ENCODE assay signal across 1 cellular context in the genomic region with DNA sequence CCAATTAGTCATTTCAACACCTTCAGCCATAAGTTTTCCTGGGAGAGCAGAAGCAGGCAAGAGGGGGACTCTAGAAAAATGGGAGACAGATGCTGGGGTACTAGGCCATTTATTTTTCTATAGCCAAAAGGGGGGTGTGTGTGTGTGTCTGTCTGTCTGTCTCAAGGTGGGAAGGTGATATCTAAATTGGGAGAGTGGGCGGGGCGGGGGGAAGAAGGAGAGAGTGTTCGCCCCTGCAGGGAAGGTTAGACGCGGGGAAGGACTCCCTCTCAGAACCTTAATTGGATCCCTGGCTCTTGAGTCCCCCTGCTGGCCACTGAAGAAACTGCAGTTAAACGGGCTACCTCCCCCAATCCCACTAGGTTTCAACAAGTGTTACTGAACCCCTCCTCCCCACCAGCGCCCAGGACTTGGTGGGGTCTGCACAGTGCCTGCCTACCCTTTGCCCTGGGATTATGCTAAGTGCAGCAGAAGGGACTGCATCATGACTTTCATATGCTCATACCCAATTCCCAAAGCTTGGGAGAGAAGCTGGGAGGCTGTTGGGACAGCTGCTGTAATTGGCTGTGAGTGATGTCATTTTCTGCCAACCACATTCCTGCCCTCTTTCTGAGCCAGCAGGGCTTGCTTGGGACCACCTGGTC.
A peak's percentile ranks its signal among the peaks of the same experiment; 100 is the strongest.
TF ChIP-seq lines count a peak whose summit lies in the region.

No MANE protein-coding gene starts in this region.

TF ChIP-seq in HepG2, 621 proteins besides CTCF, POLR2A, EP300 and RAD21 (continued from another document and continues in another):
- TF ChIP-seq, protein P1, sequence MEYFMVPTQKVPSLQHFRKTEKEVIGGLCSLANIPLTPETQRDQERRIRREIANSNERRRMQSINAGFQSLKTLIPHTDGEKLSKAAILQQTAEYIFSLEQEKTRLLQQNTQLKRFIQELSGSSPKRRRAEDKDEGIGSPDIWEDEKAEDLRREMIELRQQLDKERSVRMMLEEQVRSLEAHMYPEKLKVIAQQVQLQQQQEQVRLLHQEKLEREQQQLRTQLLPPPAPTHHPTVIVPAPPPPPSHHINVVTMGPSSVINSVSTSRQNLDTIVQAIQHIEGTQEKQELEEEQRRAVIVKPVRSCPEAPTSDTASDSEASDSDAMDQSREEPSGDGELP (IDR thresholded peaks at IDR 0.05; ENCODE audit: borderline replicate concordance, low read depth), result no peak
- peak; percentile 53; the same call in 1 of the 2 replicates for TF ChIP-seq ATF7-NPFF (CRISPR knock-in tag; IDR thresholded peaks at IDR 0.05; ENCODE audit: low read depth)
- TF ChIP-seq, protein P2, sequence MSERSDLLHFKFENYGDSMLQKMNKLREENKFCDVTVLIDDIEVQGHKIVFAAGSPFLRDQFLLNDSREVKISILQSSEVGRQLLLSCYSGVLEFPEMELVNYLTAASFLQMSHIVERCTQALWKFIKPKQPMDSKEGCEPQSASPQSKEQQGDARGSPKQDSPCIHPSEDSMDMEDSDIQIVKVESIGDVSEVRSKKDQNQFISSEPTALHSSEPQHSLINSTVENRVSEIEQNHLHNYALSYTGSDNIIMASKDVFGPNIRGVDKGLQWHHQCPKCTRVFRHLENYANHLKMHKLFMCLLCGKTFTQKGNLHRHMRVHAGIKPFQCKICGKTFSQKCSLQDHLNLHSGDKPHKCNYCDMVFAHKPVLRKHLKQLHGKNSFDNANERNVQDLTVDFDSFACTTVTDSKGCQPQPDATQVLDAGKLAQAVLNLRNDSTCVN (CRISPR knock-in tag; IDR thresholded peaks at IDR 0.05; ENCODE audit: borderline replicate concordance), result no peak
- TF ChIP-seq, protein P3, sequence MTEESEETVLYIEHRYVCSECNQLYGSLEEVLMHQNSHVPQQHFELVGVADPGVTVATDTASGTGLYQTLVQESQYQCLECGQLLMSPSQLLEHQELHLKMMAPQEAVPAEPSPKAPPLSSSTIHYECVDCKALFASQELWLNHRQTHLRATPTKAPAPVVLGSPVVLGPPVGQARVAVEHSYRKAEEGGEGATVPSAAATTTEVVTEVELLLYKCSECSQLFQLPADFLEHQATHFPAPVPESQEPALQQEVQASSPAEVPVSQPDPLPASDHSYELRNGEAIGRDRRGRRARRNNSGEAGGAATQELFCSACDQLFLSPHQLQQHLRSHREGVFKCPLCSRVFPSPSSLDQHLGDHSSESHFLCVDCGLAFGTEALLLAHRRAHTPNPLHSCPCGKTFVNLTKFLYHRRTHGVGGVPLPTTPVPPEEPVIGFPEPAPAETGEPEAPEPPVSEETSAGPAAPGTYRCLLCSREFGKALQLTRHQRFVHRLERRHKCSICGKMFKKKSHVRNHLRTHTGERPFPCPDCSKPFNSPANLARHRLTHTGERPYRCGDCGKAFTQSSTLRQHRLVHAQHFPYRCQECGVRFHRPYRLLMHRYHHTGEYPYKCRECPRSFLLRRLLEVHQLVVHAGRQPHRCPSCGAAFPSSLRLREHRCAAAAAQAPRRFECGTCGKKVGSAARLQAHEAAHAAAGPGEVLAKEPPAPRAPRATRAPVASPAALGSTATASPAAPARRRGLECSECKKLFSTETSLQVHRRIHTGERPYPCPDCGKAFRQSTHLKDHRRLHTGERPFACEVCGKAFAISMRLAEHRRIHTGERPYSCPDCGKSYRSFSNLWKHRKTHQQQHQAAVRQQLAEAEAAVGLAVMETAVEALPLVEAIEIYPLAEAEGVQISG (CRISPR knock-in tag; IDR thresholded peaks at IDR 0.05), result 0 out of 2 replicates have a peak, but pooled peaks have one; percentile 23
- TF ChIP-seq SNAPC4 (CRISPR knock-in tag; IDR thresholded peaks at IDR 0.05), result no peak
- TF ChIP-seq ZNF460 (CRISPR knock-in tag; IDR thresholded peaks at IDR 0.05; ENCODE audit: borderline replicate concordance), result no peak
- TF ChIP-seq THAP11 (CRISPR knock-in tag; IDR thresholded peaks at IDR 0.05), result no peak
- 0 out of 2 replicates have a peak, but pooled peaks have one; percentile 38 for TF ChIP-seq ZNF263 (CRISPR knock-in tag; IDR thresholded peaks at IDR 0.05)
- TF ChIP-seq NONO (IDR thresholded peaks at IDR 0.05), result no peak
- no peak for TF ChIP-seq NONO (CRISPR knock-in tag; conservative IDR thresholded peaks at IDR 0.05)
- TF ChIP-seq MED13 (CRISPR knock-in tag; IDR thresholded peaks at IDR 0.05), result no peak
- no peak for TF ChIP-seq CREM (IDR thresholded peaks at IDR 0.05)
- TF ChIP-seq CREM (CRISPR knock-in tag; IDR thresholded peaks at IDR 0.05), result no peak
- TF ChIP-seq ZNF496 (CRISPR knock-in tag; IDR thresholded peaks at IDR 0.05; ENCODE audit: insufficient replicate concordance), result no peak
- TF ChIP-seq ZNF543 (CRISPR knock-in tag; IDR thresholded peaks at IDR 0.05), result no peak
- TF ChIP-seq, protein P4, sequence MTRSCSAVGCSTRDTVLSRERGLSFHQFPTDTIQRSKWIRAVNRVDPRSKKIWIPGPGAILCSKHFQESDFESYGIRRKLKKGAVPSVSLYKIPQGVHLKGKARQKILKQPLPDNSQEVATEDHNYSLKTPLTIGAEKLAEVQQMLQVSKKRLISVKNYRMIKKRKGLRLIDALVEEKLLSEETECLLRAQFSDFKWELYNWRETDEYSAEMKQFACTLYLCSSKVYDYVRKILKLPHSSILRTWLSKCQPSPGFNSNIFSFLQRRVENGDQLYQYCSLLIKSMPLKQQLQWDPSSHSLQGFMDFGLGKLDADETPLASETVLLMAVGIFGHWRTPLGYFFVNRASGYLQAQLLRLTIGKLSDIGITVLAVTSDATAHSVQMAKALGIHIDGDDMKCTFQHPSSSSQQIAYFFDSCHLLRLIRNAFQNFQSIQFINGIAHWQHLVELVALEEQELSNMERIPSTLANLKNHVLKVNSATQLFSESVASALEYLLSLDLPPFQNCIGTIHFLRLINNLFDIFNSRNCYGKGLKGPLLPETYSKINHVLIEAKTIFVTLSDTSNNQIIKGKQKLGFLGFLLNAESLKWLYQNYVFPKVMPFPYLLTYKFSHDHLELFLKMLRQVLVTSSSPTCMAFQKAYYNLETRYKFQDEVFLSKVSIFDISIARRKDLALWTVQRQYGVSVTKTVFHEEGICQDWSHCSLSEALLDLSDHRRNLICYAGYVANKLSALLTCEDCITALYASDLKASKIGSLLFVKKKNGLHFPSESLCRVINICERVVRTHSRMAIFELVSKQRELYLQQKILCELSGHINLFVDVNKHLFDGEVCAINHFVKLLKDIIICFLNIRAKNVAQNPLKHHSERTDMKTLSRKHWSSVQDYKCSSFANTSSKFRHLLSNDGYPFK (CRISPR knock-in tag; IDR thresholded peaks at IDR 0.05; ENCODE audit: borderline replicate concordance), result no peak
- no peak for TF ChIP-seq AFF4 (CRISPR knock-in tag; IDR thresholded peaks at IDR 0.05)
- TF ChIP-seq MTF2 (CRISPR knock-in tag; IDR thresholded peaks at IDR 0.05; ENCODE audit: borderline replicate concordance), result no peak
- peak; percentile 50; the same call in 1 of the 2 replicates for TF ChIP-seq ATF7 (IDR thresholded peaks at IDR 0.05)
- 0 out of 2 replicates have a peak, but pooled peaks have one; percentile 3 for TF ChIP-seq ATF7 (CRISPR knock-in tag; IDR thresholded peaks at IDR 0.05)
- no peak for TF ChIP-seq ZNF501 (CRISPR knock-in tag; IDR thresholded peaks at IDR 0.05)
- no peak for TF ChIP-seq ZNF430 (CRISPR knock-in tag; IDR thresholded peaks at IDR 0.05)
- TF ChIP-seq, protein P5, sequence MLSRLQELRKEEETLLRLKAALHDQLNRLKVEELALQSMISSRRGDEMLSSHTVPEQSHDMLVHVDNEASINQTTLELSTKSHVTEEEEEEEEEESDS (CRISPR knock-in tag; IDR thresholded peaks at IDR 0.05; ENCODE audit: borderline replicate concordance), result no peak
- no peak for TF ChIP-seq NFIC (IDR thresholded peaks at IDR 0.05; ENCODE audit: low read length)
- no peak for TF ChIP-seq PPARG (CRISPR knock-in tag; conservative IDR thresholded peaks at IDR 0.05)
- TF ChIP-seq KLF11 (CRISPR knock-in tag; IDR thresholded peaks at IDR 0.05), result no peak
- no peak for TF ChIP-seq THYN1 (CRISPR knock-in tag; IDR thresholded peaks at IDR 0.05; ENCODE audit: borderline replicate concordance, low read depth)
- TF ChIP-seq ZC3H13 (CRISPR knock-in tag; IDR thresholded peaks at IDR 0.05), result no peak
- 0 out of 2 replicates have a peak, but pooled peaks have one; percentile 73 for TF ChIP-seq ZNF724P (CRISPR knock-in tag; IDR thresholded peaks at IDR 0.05; ENCODE audit: borderline replicate concordance)
- TF ChIP-seq FOXO1 (CRISPR knock-in tag; IDR thresholded peaks at IDR 0.05), result peak; percentile 45; the same call in 1 of the 2 replicates
- no peak for TF ChIP-seq ZNF570 (CRISPR knock-in tag; IDR thresholded peaks at IDR 0.05; ENCODE audit: borderline replicate concordance)
- peak; percentile 40; the same call in 1 of the 2 replicates for TF ChIP-seq TARDBP (CRISPR knock-in tag; IDR thresholded peaks at IDR 0.05)
- TF ChIP-seq SOX5 (CRISPR knock-in tag; IDR thresholded peaks at IDR 0.05; ENCODE audit: borderline replicate concordance), result 0 out of 2 replicates have a peak, but pooled peaks have one; percentile 26
- TF ChIP-seq DR1 (CRISPR knock-in tag; IDR thresholded peaks at IDR 0.05), result no peak
- TF ChIP-seq KDM5B (CRISPR knock-in tag; IDR thresholded peaks at IDR 0.05; ENCODE audit: borderline replicate concordance), result no peak
- TF ChIP-seq JDP2 (CRISPR knock-in tag; IDR thresholded peaks at IDR 0.05; ENCODE audit: borderline replicate concordance), result no peak
- no peak for TF ChIP-seq GPN1 (CRISPR knock-in tag; IDR thresholded peaks at IDR 0.05; ENCODE audit: borderline replicate concordance)
- TF ChIP-seq HOXA7 (CRISPR knock-in tag; IDR thresholded peaks at IDR 0.05), result no peak
- TF ChIP-seq ZNF567 (CRISPR knock-in tag; IDR thresholded peaks at IDR 0.05; ENCODE audit: borderline replicate concordance), result no peak
- TF ChIP-seq ZNF12 (CRISPR knock-in tag; IDR thresholded peaks at IDR 0.05), result no peak
- no peak for TF ChIP-seq NR3C1 (CRISPR knock-in tag; IDR thresholded peaks at IDR 0.05)
- no peak for TF ChIP-seq ZNF30 (CRISPR knock-in tag; IDR thresholded peaks at IDR 0.05)
- TF ChIP-seq UBTF (CRISPR knock-in tag; IDR thresholded peaks at IDR 0.05), result 0 out of 2 replicates have a peak, but pooled peaks have one; percentile 12
